15 cellular contexts compared by ENCODE assay signal in the genomic region with DNA sequence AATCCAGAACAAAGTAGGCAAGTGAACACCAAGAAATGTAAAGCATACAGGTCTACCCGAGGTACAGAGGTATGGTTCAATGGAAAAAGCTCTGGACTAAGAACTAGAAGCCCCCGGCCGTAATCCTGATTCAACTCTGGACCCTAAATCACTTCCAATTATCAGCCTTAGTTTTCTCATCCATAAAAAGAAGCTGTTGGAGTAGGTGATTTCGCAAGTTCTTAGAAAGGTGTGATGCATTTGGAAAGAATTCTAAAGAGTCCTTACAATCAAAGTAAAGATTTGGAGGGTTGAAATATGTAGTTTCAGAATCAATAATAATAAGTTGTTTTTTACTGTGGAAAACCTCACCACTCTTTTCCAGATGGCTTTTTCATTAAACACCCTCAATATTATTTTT.
"Had no signal": no experiment of that assay in that cellular context is flagged by ENCODE, and none has a peak within 500 bp of the region (broad histone marks: within the 10 kb centered on the region; RNA-seq: fewer than 3 reads in every experiment).

No MANE protein-coding gene starts in this region.

- H3K36me3 Mint-ChIP-seq: activated naive CD8-positive, alpha-beta T cell treated with anti-CD3 and anti-CD28 coated beads for 36 hours had no signal

- ATAC-seq: activated CD8-positive, alpha-beta T cell treated with anti-CD3 and anti-CD28 coated beads for 36 hours had no signal

- H3K36me3 ChIP-seq: brain microvascular endothelial cell had no signal

- H3K4me3 Mint-ChIP-seq: activated CD8-positive, alpha-beta T cell treated with anti-CD3 and anti-CD28 coated beads for 36 hours; activated naive CD4-positive, alpha-beta T cell treated with anti-CD3 and anti-CD28 coated beads for 36 hours; activated naive CD8-positive, alpha-beta T cell treated with anti-CD3 and anti-CD28 coated beads for 36 hours had no signal

- H3K27me3 ChIP-seq: brain microvascular endothelial cell had no signal

- H3K27ac Mint-ChIP-seq: activated CD8-positive, alpha-beta T cell treated with anti-CD3 and anti-CD28 coated beads for 36 hours; activated naive CD4-positive, alpha-beta T cell treated with anti-CD3 and anti-CD28 coated beads for 36 hours had no signal

- DNase-seq: activated CD4-positive, CD25-positive, alpha-beta regulatory T cell; activated CD8-positive, alpha-beta memory T cell treated with anti-CD3 and anti-CD28 coated beads, Interleukin-2, amount 50 U/mL, for 4 hours; activated CD8-positive, alpha-beta T cell treated with anti-CD3 and anti-CD28 coated beads for 36 hours; activated gamma-delta T cell; activated naive CD4-positive, alpha-beta T cell treated with anti-CD3 and anti-CD28 coated beads for 36 hours; activated naive CD8-positive, alpha-beta T cell treated with anti-CD3 and anti-CD28 coated beads for 36 hours; brain microvascular endothelial cell; caudate nucleus; MM.1S; NCI-H1694 treated with DMSO at 0.1 percent for 48 hours; NCI-H446 treated with DMSO at 0.1 percent for 48 hours; NCI-H524 treated with DMSO at 0.1 percent for 48 hours; NCI-H82; SIG-M5 had no signal

- H3K27ac ChIP-seq: brain microvascular endothelial cell, VCaP had no signal

- H3K27me3 Mint-ChIP-seq: activated CD8-positive, alpha-beta T cell treated with anti-CD3 and anti-CD28 coated beads for 36 hours had no signal
